8 cellular contexts compared by ENCODE assay signal in the genomic region with DNA sequence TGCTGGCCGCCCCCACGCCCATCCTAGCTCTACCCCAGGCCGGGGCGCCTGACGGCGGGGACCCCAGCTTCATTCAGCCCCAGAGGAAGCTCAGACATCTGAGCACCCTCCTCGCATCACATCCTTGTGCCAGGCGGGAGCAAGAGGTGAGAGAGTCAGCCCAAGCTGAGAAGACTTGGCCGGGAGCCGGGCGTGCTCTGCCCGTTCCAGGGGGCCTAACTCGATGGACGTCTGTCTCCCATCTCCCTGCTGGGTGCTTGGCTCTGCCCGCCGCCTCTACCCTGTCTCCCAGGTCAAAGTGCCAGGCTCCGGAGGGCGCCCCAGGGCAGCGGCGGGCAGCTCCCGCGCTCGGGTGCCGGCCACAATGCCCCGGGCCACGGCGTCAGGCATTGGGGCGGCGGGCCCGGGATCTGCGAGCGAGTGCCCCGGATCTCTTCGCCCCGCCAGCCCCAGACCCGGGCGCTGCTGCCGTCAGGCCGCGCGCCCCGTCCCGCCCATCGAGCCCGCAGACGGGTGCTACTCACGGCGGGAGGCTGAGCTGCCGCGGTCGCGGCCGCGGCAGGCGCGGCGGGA. TPM values are rescaled to one million over a fixed set of nuclear protein-coding genes. Genes with fewer than 3 reads are reported as not detected.
DNase-seq lines count a peak whose midpoint lies in the region; ATAC-seq lines count a peak whose summit lies in the region.

No MANE protein-coding gene starts in this region.

- no peak overlapping the region for H3K27ac Mint-ChIP-seq in activated CD4-positive, alpha-beta memory T cell treated with anti-CD3 and anti-CD28 coated beads, Interleukin-2, amount 10 ng/mL, durations not matched to agents 7 days and 5 days

- H3K36me3 Mint-ChIP-seq in activated CD4-positive, alpha-beta memory T cell treated with anti-CD3 and anti-CD28 coated beads, Interleukin-2, amount 10 ng/mL, durations not matched to agents 7 days and 5 days (ENCODE audit: low read depth): no peaks in the 10 kb centered on the region

- peaks cover 6% of the 10 kb centered on the region for H3K4me1 Mint-ChIP-seq in activated CD4-positive, alpha-beta memory T cell treated with anti-CD3 and anti-CD28 coated beads, Interleukin-2, amount 10 ng/mL, durations not matched to agents 7 days and 5 days

- peak overlapping the region; percentile 51 for H3K4me3 Mint-ChIP-seq in activated CD4-positive, alpha-beta memory T cell treated with anti-CD3 and anti-CD28 coated beads, Interleukin-2, amount 10 ng/mL, durations not matched to agents 7 days and 5 days

- CTCF ChIA-PET in activated CD4-positive, alpha-beta memory T cell treated with anti-CD3 and anti-CD28 coated beads, Interleukin-2, amount 10 ng/mL, durations not matched to agents 7 days and 5 days (lab: Charles Lee): interaction anchor here (0.7 to 5.2 kb wide), 45 partner anchors 9 to 579 kb away, joined by 3 to 80 read pairs (median 5); a partner anchor contains a TSS

- H3K9me3 Mint-ChIP-seq in activated CD4-positive, alpha-beta memory T cell treated with anti-CD3 and anti-CD28 coated beads, Interleukin-2, amount 10 ng/mL, durations not matched to agents 7 days and 5 days: no peaks in the 10 kb centered on the region

- ATAC-seq in GM18502 (IDR thresholded peaks at IDR 0.05; ENCODE audit: poor library complexity, unreplicated experiment) (peak; percentile 31), HG02623 (IDR thresholded peaks at IDR 0.05; ENCODE audit: unreplicated experiment) (peak; percentile 23), Right ventricle myocardium superior (ENCODE audit: poor library complexity) (peak; percentile 50)

- H3K27me3 Mint-ChIP-seq in activated CD4-positive, alpha-beta memory T cell treated with anti-CD3 and anti-CD28 coated beads, Interleukin-2, amount 10 ng/mL, durations not matched to agents 7 days and 5 days: peaks cover 11% of the 10 kb centered on the region

- POLR2A ChIA-PET in activated CD4-positive, alpha-beta memory T cell treated with anti-CD3 and anti-CD28 coated beads, Interleukin-2, amount 10 ng/mL, durations not matched to agents 7 days and 5 days (lab: Charles Lee): interaction anchor here (0.7 to 2.5 kb wide), 7 partner anchors 35 to 436 kb away, joined by 3 to 11 read pairs (median 4); a partner anchor contains a TSS

- intact Hi-C loops in Right ventricle myocardium superior (cut with DNase I): loop anchor here (10.0 kb wide), 3 partner anchors 61 to 131 kb away; no protein-coding TSS in a partner anchor

- no peak for DNase-seq in activated CD4-positive, alpha-beta memory T cell treated with anti-CD3 and anti-CD28 coated beads, Interleukin-2, amount 10 ng/mL, durations not matched to agents 7 days and 5 days
- DNase-seq in Right ventricle myocardium superior: peak; percentile 67
- DNase-seq in retina: peak; percentile 51
- no peak for DNase-seq in SW 1271 (lab: John Stamatoyannopoulos, UW)
- DNase-seq in NCI-H510A treated with DMSO at 0.1 percent for 48 hours (lab: John Stamatoyannopoulos, UW): no peak
- no peak for DNase-seq in stimulated activated CD4-positive, alpha-beta T cell treated with anti-CD3 and anti-CD28 coated beads, Interleukin-4, amount 100 ng/mL, for 4 hours

RNA-seq across cellular contexts. Expression of a gene that starts 0.4 kb away (rescaled TPM):
- total RNA-seq in activated CD4-positive, alpha-beta memory T cell treated with anti-CD3 and anti-CD28 coated beads, Interleukin-2, amount 10 ng/mL, durations not matched to agents 7 days and 5 days: 1 to 10 TPM; 3.2 to 3.7 TPM
- 48.2 TPM for total RNA-seq in Right ventricle myocardium superior

RNA-seq across cellular contexts. Expression of a gene that starts 47.8 kb away (rescaled TPM):
- 10 to 100 TPM; 74.4 to 85.0 TPM for total RNA-seq in activated CD4-positive, alpha-beta memory T cell treated with anti-CD3 and anti-CD28 coated beads, Interleukin-2, amount 10 ng/mL, durations not matched to agents 7 days and 5 days
- 57.9 TPM for total RNA-seq in Right ventricle myocardium superior

RNA-seq across cellular contexts. Expression of a gene that starts 49.9 kb away (rescaled TPM):
- 100 to 1,000 TPM; 115 to 129 TPM for total RNA-seq in activated CD4-positive, alpha-beta memory T cell treated with anti-CD3 and anti-CD28 coated beads, Interleukin-2, amount 10 ng/mL, durations not matched to agents 7 days and 5 days
- total RNA-seq in Right ventricle myocardium superior: 86.3 TPM

Comparison
In these comparisons a context has a peak if more than half of its experiments do, and no peak if none do; other contexts are left out.
1. DNase-seq: peak in Right ventricle myocardium superior (single experiment) and retina (single experiment); none in activated CD4-positive, alpha-beta memory T cell treated with anti-CD3 and anti-CD28 coated beads, Interleukin-2, amount 10 ng/mL, durations not matched to agents 7 days and 5 days (single experiment), SW 1271 (0 of 2), NCI-H510A treated with DMSO at 0.1 percent for 48 hours (single experiment) and stimulated activated CD4-positive, alpha-beta T cell treated with anti-CD3 and anti-CD28 coated beads, Interleukin-4, amount 100 ng/mL, for 4 hours (0 of 2).
2. RNA of a gene that starts 0.4 kb away (total RNA-seq): 48.2 TPM in Right ventricle myocardium superior (single experiment); 3.2 to 3.7 TPM in activated CD4-positive, alpha-beta memory T cell treated with anti-CD3 and anti-CD28 coated beads, Interleukin-2, amount 10 ng/mL, durations not matched to agents 7 days and 5 days; every median in the first group is over 10 times any median in the second.
3. Peak in every context shown above with its lines, with median percentiles within 50 percentile points of each other: ATAC-seq.